ENCODE assay signal across 8 cellular contexts in the genomic region with DNA sequence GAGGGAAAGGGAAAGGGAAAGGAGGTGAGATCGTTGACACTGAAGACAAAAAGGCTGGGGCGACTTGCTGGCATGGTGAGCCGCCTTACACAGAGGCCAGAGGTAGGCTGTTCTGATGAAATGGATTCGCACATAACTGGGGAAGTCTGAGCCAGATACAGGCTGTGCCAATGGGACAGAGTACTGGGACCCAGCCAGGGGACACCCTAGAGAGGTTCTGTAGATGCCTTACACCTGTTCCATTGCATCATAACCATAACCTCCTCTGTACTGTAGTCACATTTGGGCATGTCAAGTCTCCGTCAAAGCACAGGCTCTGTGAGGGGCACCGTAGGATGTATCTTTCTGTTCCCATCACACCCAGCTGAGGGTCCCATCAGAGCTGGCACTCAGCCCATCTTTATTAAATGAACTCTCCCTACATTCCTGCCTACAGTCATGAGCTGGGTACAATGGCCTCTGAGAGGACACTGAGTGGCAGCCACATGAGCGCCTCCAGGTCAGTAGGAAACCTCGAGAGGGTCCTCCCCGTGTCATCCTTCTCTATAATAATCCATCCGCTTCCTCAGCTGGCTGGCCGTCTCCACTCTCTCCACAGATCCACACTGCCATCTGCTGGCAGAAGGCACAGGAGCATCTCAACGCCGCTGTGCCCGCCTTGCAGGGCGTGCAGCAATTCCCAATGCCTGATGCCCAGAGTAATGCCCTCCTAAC.
DNase-seq lines count a peak whose midpoint lies in the region; ATAC-seq lines count a peak whose summit lies in the region.

No MANE protein-coding gene starts in this region.

- ATAC-seq in GM19043 (IDR thresholded peaks at IDR 0.05; ENCODE audit: low read depth, unreplicated experiment) (peak; percentile 97), HG03280 (IDR thresholded peaks at IDR 0.05; ENCODE audit: unreplicated experiment) (peak; percentile 88)

- DNase-seq in Ammon's horn (ENCODE audit: low spot score) (peak; percentile 91), NCI-H526 treated with DMSO at 0.1 percent for 48 hours (lab: John Stamatoyannopoulos, UW) (peak; percentile 18), ecto neural progenitor cell (ENCODE audit: low spot score) (peak; percentile 85), medulla oblongata (ENCODE audit: extremely low spot score) (peak; percentile 91)
- DNase-seq in activated CD4-positive, alpha-beta T cell treated with anti-CD3 and anti-CD28 coated beads, Interleukin-2, amount 50 U/mL, for 48 hours, result peak; percentile 80 to 83
- DNase-seq in stimulated activated CD8-positive, alpha-beta memory T cell treated with anti-CD3 and anti-CD28 coated beads, Interleukin-15, amount 100 ng/mL, for 1 hour (ENCODE audit: low read depth), result peak; percentile 54

Comparison
In these comparisons a context has a peak if more than half of its experiments do, and no peak if none do; other contexts are left out.
1. Peak in every context shown above with its lines: DNase-seq and ATAC-seq.
2. DNase-seq: peak in every context shown above with its lines; median percentile 91 in Ammon's horn; 91 in medulla oblongata; 85 in ecto neural progenitor cell; 82 in activated CD4-positive, alpha-beta T cell treated with anti-CD3 and anti-CD28 coated beads, Interleukin-2, amount 50 U/mL, for 48 hours; 54 in stimulated activated CD8-positive, alpha-beta memory T cell treated with anti-CD3 and anti-CD28 coated beads, Interleukin-15, amount 100 ng/mL, for 1 hour; 18 in NCI-H526 treated with DMSO at 0.1 percent for 48 hours.